In the genomic region with DNA sequence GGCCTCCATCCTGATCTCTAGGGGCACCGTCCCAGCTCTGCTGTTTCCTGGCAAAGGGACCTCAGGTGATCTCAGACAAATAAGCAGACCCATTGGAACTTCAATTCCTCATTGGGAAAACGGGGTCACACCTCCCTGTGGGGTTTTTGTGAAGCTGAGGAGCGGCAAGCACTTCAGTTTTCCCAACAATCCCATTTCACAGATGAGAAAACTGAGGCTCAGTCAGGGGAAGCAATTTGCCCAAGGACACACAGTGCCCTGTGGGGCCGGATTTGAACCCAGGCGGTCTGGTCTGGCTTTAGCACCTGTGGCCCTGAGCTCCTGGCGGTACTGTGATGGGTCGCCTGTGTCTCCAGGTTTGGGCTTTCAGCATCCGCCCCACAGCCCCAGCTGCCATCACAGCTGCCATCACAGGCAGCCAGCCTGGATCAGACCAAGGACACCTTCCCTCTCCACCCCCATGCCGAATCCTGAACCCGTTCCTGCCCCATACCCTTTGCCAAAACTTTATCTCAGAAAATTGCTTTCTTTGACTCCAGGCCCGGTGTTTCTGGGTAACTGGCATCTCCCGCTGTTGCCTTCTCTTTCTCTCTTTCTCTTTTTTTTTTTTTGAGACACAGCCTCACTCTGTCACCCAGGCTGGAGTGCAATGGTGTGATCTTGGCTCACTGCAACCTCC, we compare ENCODE assay signal across 20 cellular contexts. TPM values are rescaled to one million over a fixed set of nuclear protein-coding genes. Genes with fewer than 3 reads are reported as not detected.
DNase-seq lines count a peak whose midpoint lies in the region; ATAC-seq and TF ChIP-seq lines count a peak whose summit lies in the region.
"Had no signal": no experiment of that assay in that cellular context is flagged by ENCODE, and none has a peak within 500 bp of the region (broad histone marks: within the 10 kb centered on the region; RNA-seq: fewer than 3 reads in every experiment).

No MANE protein-coding gene starts in this region.

- no peaks in the 10 kb centered on the region for H3F3A ChIP-seq in PC-3 (ENCODE audit: low read length, unreplicated experiment)

- DNase-seq in breast epithelium (ENCODE audit: low spot score in 2 of 2) (no peak), MCF 10A (ENCODE audit: unreplicated experiment) (no peak), coronary artery (ENCODE audit: low spot score) (no peak), uterus (no peak), PC-3 (no peak), NCI-H510A (lab: John Stamatoyannopoulos, UW) (no peak), left ventricle myocardium inferior (no peak)
- DNase-seq: activated CD4-positive, alpha-beta T cell treated with anti-CD3 and anti-CD28 coated beads for 1 hour; activated CD8-positive, alpha-beta memory T cell treated with anti-CD3 and anti-CD28 coated beads for 24 hours; activated T-cell treated with anti-CD3 and anti-CD28 coated beads, Interleukin-2, amount 50 U/mL, for 72 hours; glutamatergic neuron; GOT3; lower lobe of right lung; naive B cell; ovary; stimulated activated naive CD8-positive, alpha-beta T cell treated with anti-CD3 and anti-CD28 coated beads, Interleukin-15, Interleukin-2, amounts not matched to agents 100 U/mL and 50 U/mL, for 24 hours had no signal

- TF ChIP-seq POLR2A in breast epithelium (IDR thresholded peaks at IDR 0.05) (no peak), uterus (IDR thresholded peaks at IDR 0.05) (no peak)

- no peaks in the 10 kb centered on the region for H3K9me3 Mint-ChIP-seq in MCF 10A (ENCODE audit: unreplicated experiment)
- H3K9me3 Mint-ChIP-seq: activated naive CD4-positive, alpha-beta T cell treated with anti-CD3 and anti-CD28 coated beads, Interleukin-2, amount 50 U/mL, for 24 hours; activated T-cell treated with anti-CD3 and anti-CD28 coated beads, Interleukin-2, amount 50 U/mL, for 72 hours; naive B cell had no signal

- intact Hi-C loops in breast epithelium (cut with DNase I; ENCODE audit: low total_unique reads) = no loop called here
- intact Hi-C loops in MCF 10A (cut with micrococcal nuclease) = no loop called here
- intact Hi-C loops in uterus (cut with DNase I; ENCODE audit: low total_unique reads) = no loop called here
- intact Hi-C loops in PC-3 (cut with micrococcal nuclease) = no loop called here
- intact Hi-C loops in left ventricle myocardium inferior (cut with micrococcal nuclease) = no loop called here

- BruUV-seq in MCF 10A (replicated peaks; lab: Mats Ljungman, UMichigan) (no TSS peak), PC-3 (replicated peaks; lab: Mats Ljungman, UMichigan) (no TSS peak)

- peaks cover 4% of the 10 kb centered on the region for H3K36me3 Mint-ChIP-seq in MCF 10A (ENCODE audit: insufficient read depth, unreplicated experiment)
- H3K36me3 Mint-ChIP-seq: activated naive CD4-positive, alpha-beta T cell treated with anti-CD3 and anti-CD28 coated beads, Interleukin-2, amount 50 U/mL, for 24 hours; naive B cell had no signal

- no peak for TF ChIP-seq CTCF in breast epithelium (IDR thresholded peaks at IDR 0.05)
- TF ChIP-seq CTCF in MCF 10A (IDR thresholded peaks at IDR 0.05; ENCODE audit: unreplicated experiment) = no peak
- TF ChIP-seq CTCF in coronary artery (IDR thresholded peaks at IDR 0.05) = no peak
- no peak for TF ChIP-seq CTCF in uterus (IDR thresholded peaks at IDR 0.05)
- TF ChIP-seq CTCF in PC-3 (conservative IDR thresholded peaks at IDR 0.05; ENCODE audit: low read depth, low read length) = no peak
- TF ChIP-seq CTCF in left ventricle myocardium inferior (IDR thresholded peaks at IDR 0.05; ENCODE audit: borderline replicate concordance) = no peak

- ATAC-seq in PC-3 = no peak
- ATAC-seq: activated T-cell treated with anti-CD3 and anti-CD28 coated beads, Interleukin-2, amount 50 U/mL, for 72 hours; stimulated activated naive CD8-positive, alpha-beta T cell treated with anti-CD3 and anti-CD28 coated beads, Interleukin-15, Interleukin-2, amounts not matched to agents 100 U/mL and 50 U/mL, for 24 hours had no signal

- no peak overlapping the region for H3K4me3 Mint-ChIP-seq in MCF 10A (ENCODE audit: unreplicated experiment)
- H3K4me3 Mint-ChIP-seq: activated naive CD4-positive, alpha-beta T cell treated with anti-CD3 and anti-CD28 coated beads, Interleukin-2, amount 50 U/mL, for 24 hours; activated T-cell treated with anti-CD3 and anti-CD28 coated beads, Interleukin-2, amount 50 U/mL, for 72 hours had no signal

- H3K36me3 ChIP-seq in breast epithelium (no peaks in the 10 kb centered on the region), muscle layer of duodenum (ENCODE audit: control insufficient read depth in 1 of 2, insufficient read depth in 2 of 2, low read length in 2 of 2) (no peaks in the 10 kb centered on the region), uterus (no peaks in the 10 kb centered on the region), PC-3 (ENCODE audit: low read depth, low read length) (no peaks in the 10 kb centered on the region), left ventricle myocardium inferior (no peaks in the 10 kb centered on the region)
- H3K36me3 ChIP-seq: cardiac muscle cell, lower lobe of right lung, ovary had no signal

- CTCF ChIA-PET in MCF 10A (lab: Yijun Ruan, JAX) (no interaction called here), PC-3 (lab: Charles Lee) (no interaction called here)

- H3K27ac Mint-ChIP-seq in MCF 10A (ENCODE audit: low read depth, unreplicated experiment) = no peak overlapping the region
- H3K27ac Mint-ChIP-seq: activated naive CD4-positive, alpha-beta T cell treated with anti-CD3 and anti-CD28 coated beads, Interleukin-2, amount 50 U/mL, for 24 hours; activated T-cell treated with anti-CD3 and anti-CD28 coated beads, Interleukin-2, amount 50 U/mL, for 72 hours had no signal

- peak overlapping the region; percentile 20 to 74 for H3K27ac ChIP-seq in breast epithelium
- H3K27ac ChIP-seq in coronary artery = peak overlapping the region; percentile 69 to 80
- H3K27ac ChIP-seq in muscle layer of duodenum (ENCODE audit: low read length) = peak overlapping the region; percentile 51
- peak overlapping the region; percentile 72 to 80 for H3K27ac ChIP-seq in uterus
- no peak overlapping the region for H3K27ac ChIP-seq in PC-3 (ENCODE audit: low read length)
- H3K27ac ChIP-seq in left ventricle myocardium inferior (replicated peaks) = no peak overlapping the region
- H3K27ac ChIP-seq: BLaER1, cardiac muscle cell, lower lobe of right lung, ovary had no signal

- H3K4me2 ChIP-seq in PC-3 (ENCODE audit: low read length) = no peak overlapping the region

- H3K4me1 ChIP-seq in breast epithelium (peaks cover 0 to 7% of the 10 kb centered on the region in 2 donors), muscle layer of duodenum (ENCODE audit: control insufficient read depth in 1 of 2, insufficient read depth in 2 of 2, low read length in 2 of 2) (peaks cover 4 to 61% of the 10 kb centered on the region in 2 donors), uterus (peaks cover 0 to 26% of the 10 kb centered on the region in 2 donors), PC-3 (ENCODE audit: insufficient read depth, low read length) (no peaks in the 10 kb centered on the region), left ventricle myocardium inferior (peaks cover 25% of the 10 kb centered on the region)

- no peak overlapping the region for H2AFZ ChIP-seq in PC-3 (ENCODE audit: low read length)

- H4K20me1 ChIP-seq in PC-3 (ENCODE audit: low read length) = no peaks in the 10 kb centered on the region; the same call in 1 of the 2 replicates

- no peaks in the 10 kb centered on the region for H3K79me2 ChIP-seq in PC-3 (ENCODE audit: low read length)

- H3K9me2 ChIP-seq in PC-3 (replicated peaks; ENCODE audit: low read length) = no peaks in the 10 kb centered on the region

- H3K27me3 Mint-ChIP-seq in MCF 10A (ENCODE audit: insufficient read depth, unreplicated experiment) = no peaks in the 10 kb centered on the region
- H3K27me3 Mint-ChIP-seq: activated naive CD4-positive, alpha-beta T cell treated with anti-CD3 and anti-CD28 coated beads, Interleukin-2, amount 50 U/mL, for 24 hours had no signal

- H3K9me3 ChIP-seq in breast epithelium = no peaks in the 10 kb centered on the region
- H3K9me3 ChIP-seq in muscle layer of duodenum (ENCODE audit: control insufficient read depth in 1 of 2, low read length in 2 of 2) = no peaks in the 10 kb centered on the region
- H3K9me3 ChIP-seq in uterus = no peaks in the 10 kb centered on the region
- H3K9me3 ChIP-seq in PC-3 (ENCODE audit: low read length) = no peaks in the 10 kb centered on the region
- no peaks in the 10 kb centered on the region for H3K9me3 ChIP-seq in left ventricle myocardium inferior (replicated peaks)
- H3K9me3 ChIP-seq: BLaER1, lower lobe of right lung, ovary had no signal

- H3K27me3 ChIP-seq in breast epithelium (no peaks in the 10 kb centered on the region), muscle layer of duodenum (ENCODE audit: low read depth, low read length) (no peaks in the 10 kb centered on the region), uterus (no peaks in the 10 kb centered on the region), PC-3 (ENCODE audit: low read length) (no peaks in the 10 kb centered on the region), left ventricle myocardium inferior (ENCODE audit: low read depth) (peaks cover 7% of the 10 kb centered on the region)
- H3K27me3 ChIP-seq: BLaER1, cardiac muscle cell, ovary had no signal

- no peak overlapping the region for H3K9ac ChIP-seq in PC-3 (ENCODE audit: low read length)
- H3K9ac ChIP-seq: BLaER1 had no signal

- H3K4me3 ChIP-seq in breast epithelium (no peak overlapping the region), coronary artery (no peak overlapping the region), muscle layer of duodenum (ENCODE audit: low read depth in 1 of 2, low read length in 2 of 2) (no peak overlapping the region), uterus (no peak overlapping the region), PC-3 (ENCODE audit: low read length) (no peak overlapping the region), left ventricle myocardium inferior (no peak overlapping the region)
- H3K4me3 ChIP-seq: BLaER1, cardiac muscle cell, lower lobe of right lung, ovary had no signal

- POLR2A ChIA-PET in MCF 10A (lab: Yijun Ruan, JAX) (no interaction called here), PC-3 (lab: Charles Lee; ENCODE audit: unreplicated experiment) (no interaction called here)

- H3K4me1 Mint-ChIP-seq in MCF 10A (ENCODE audit: insufficient read depth, unreplicated experiment) = peaks cover 8% of the 10 kb centered on the region
- H3K4me1 Mint-ChIP-seq: activated naive CD4-positive, alpha-beta T cell treated with anti-CD3 and anti-CD28 coated beads, Interleukin-2, amount 50 U/mL, for 24 hours; naive B cell had no signal

RNA-seq across cellular contexts. Expression of a gene that starts 26.4 kb away (rescaled TPM):
- total RNA-seq in breast epithelium (1 to 10 TPM; 3.2 to 3.9 (median 3.4) TPM), MCF 10A (2022) (27.8 and 41.3 TPM in 2 replicates), uterus (10 to 100 TPM in 3 of 4 donors, 1 to 10 TPM in 1; 4.1 to 99.3 (median 39.0) TPM), PC-3 (2014; rRNA removed) (13.4 and 14.0 TPM in 2 replicates), left ventricle myocardium inferior (6.1 TPM)

Comparison
In these comparisons a context has a peak if more than half of its experiments do, and no peak if none do; other contexts are left out.
1. H3K27ac ChIP-seq: peak in breast epithelium (2 of 2), coronary artery (2 of 2), muscle layer of duodenum (single experiment) and uterus (2 of 2); none in PC-3 (single experiment) and left ventricle myocardium inferior (single experiment).